11 cellular contexts compared by ENCODE assay signal in the genomic region with DNA sequence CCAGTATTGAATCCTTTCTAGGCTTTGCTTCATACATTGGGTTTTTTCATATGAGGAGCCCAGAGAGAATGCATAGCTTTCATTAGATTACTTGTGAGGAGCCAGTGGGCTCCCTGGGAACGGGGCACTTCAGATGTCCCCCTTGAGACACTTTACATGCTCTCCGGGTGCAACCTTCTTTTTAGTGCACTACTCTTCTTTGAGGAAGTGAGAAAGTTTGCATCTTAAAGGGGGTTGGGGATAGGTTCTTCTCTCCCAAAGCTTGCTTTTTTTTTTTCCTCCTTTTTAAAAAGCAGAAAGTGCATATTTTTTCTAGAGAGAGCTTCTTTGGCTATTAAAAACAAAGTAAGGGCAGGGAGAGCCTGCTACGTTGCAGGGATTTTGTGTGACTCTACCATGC. TPM values are rescaled to one million over a fixed set of nuclear protein-coding genes. Genes with fewer than 3 reads are reported as not detected.
A peak's percentile ranks its signal among the peaks of the same experiment; 100 is the strongest.
DNase-seq lines count a peak whose midpoint lies in the region; ATAC-seq lines count a peak whose summit lies in the region.
"Had no signal": no experiment of that assay in that cellular context is flagged by ENCODE, and none has a peak within 500 bp of the region (broad histone marks: within the 10 kb centered on the region; RNA-seq: fewer than 3 reads in every experiment).

No MANE protein-coding gene starts in this region.

- H3K4me1 Mint-ChIP-seq in activated naive CD4-positive, alpha-beta T cell treated with anti-CD3 and anti-CD28 coated beads, Interleukin-2, amount 10 ng/mL, durations not matched to agents 7 days and 5 days: peaks cover 48% of the 10 kb centered on the region
- peaks cover 30 to 49% of the 10 kb centered on the region in 2 donors for H3K4me1 Mint-ChIP-seq in stimulated activated naive B cell treated with anti-CD40 and anti-IgM and Interleukin-4, amounts not matched to agents 10 μg/mL and 1 μg/mL and 100 μg/mL, for 72 hours
- peaks cover 57% of the 10 kb centered on the region for H3K4me1 Mint-ChIP-seq in activated CD4-positive, alpha-beta T cell treated with anti-CD3 and anti-CD28 coated beads, Interleukin-2, amount 10 ng/mL, durations not matched to agents 7 days and 5 days
- H3K4me1 Mint-ChIP-seq in activated CD8-positive, alpha-beta T cell treated with anti-CD3 and anti-CD28 coated beads, Interleukin-2, amount 10 ng/mL, durations not matched to agents 7 days and 5 days (ENCODE audit: low read depth): peaks cover 46% of the 10 kb centered on the region

- H3K9me3 ChIP-seq in Karpas-422 (ENCODE audit: low read length): no peaks in the 10 kb centered on the region

- peaks cover 46% of the 10 kb centered on the region for H3K36me3 Mint-ChIP-seq in activated naive CD4-positive, alpha-beta T cell treated with anti-CD3 and anti-CD28 coated beads, Interleukin-2, amount 10 ng/mL, durations not matched to agents 7 days and 5 days
- peaks cover 16 to 31% of the 10 kb centered on the region in 2 donors for H3K36me3 Mint-ChIP-seq in stimulated activated naive B cell treated with anti-CD40 and anti-IgM and Interleukin-4, amounts not matched to agents 10 μg/mL and 1 μg/mL and 100 μg/mL, for 72 hours
- peaks cover 44% of the 10 kb centered on the region for H3K36me3 Mint-ChIP-seq in activated CD4-positive, alpha-beta T cell treated with anti-CD3 and anti-CD28 coated beads, Interleukin-2, amount 10 ng/mL, durations not matched to agents 7 days and 5 days (ENCODE audit: low read depth)
- peaks cover 49% of the 10 kb centered on the region for H3K36me3 Mint-ChIP-seq in activated CD8-positive, alpha-beta T cell treated with anti-CD3 and anti-CD28 coated beads, Interleukin-2, amount 10 ng/mL, durations not matched to agents 7 days and 5 days (ENCODE audit: low read depth)

- CTCF ChIA-PET in activated naive CD4-positive, alpha-beta T cell treated with anti-CD3 and anti-CD28 coated beads, Interleukin-2, amount 10 ng/mL, durations not matched to agents 7 days and 5 days (lab: Charles Lee): interaction anchor here (0.5 to 1.6 kb wide), 2 partner anchors 9 to 579 kb away, joined by 4 read pairs; no protein-coding TSS in a partner anchor
- CTCF ChIA-PET in activated CD4-positive, alpha-beta T cell treated with anti-CD3 and anti-CD28 coated beads, Interleukin-2, amount 10 ng/mL, durations not matched to agents 7 days and 5 days (lab: Charles Lee): interaction anchor here (1.1 to 1.6 kb wide), 2 partner anchors 25 to 578 kb away, joined by 3 to 4 read pairs; no protein-coding TSS in a partner anchor
- CTCF ChIA-PET in activated CD8-positive, alpha-beta T cell treated with anti-CD3 and anti-CD28 coated beads, Interleukin-2, amount 10 ng/mL, durations not matched to agents 7 days and 5 days (lab: Charles Lee): interaction anchor here (1.0 to 2.8 kb wide), 2 partner anchors 25 to 578 kb away, joined by 3 to 12 read pairs; no protein-coding TSS in a partner anchor

- no peak overlapping the region for H2AFZ ChIP-seq in Karpas-422 (ENCODE audit: low read length)

- peaks cover 6% of the 10 kb centered on the region for H3K36me3 ChIP-seq in Karpas-422 (ENCODE audit: insufficient read depth, low read length)

- no peaks in the 10 kb centered on the region for H4K20me1 ChIP-seq in Karpas-422 (ENCODE audit: insufficient read depth, low read depth, low read length)

- no peaks in the 10 kb centered on the region for H3K9me3 Mint-ChIP-seq in activated naive CD4-positive, alpha-beta T cell treated with anti-CD3 and anti-CD28 coated beads, Interleukin-2, amount 10 ng/mL, durations not matched to agents 7 days and 5 days
- H3K9me3 Mint-ChIP-seq in stimulated activated naive B cell treated with anti-CD40 and anti-IgM and Interleukin-4, amounts not matched to agents 10 μg/mL and 1 μg/mL and 100 μg/mL, for 72 hours: no peaks in the 10 kb centered on the region
- H3K9me3 Mint-ChIP-seq in activated CD4-positive, alpha-beta T cell treated with anti-CD3 and anti-CD28 coated beads, Interleukin-2, amount 10 ng/mL, durations not matched to agents 7 days and 5 days: no peaks in the 10 kb centered on the region
- H3K9me3 Mint-ChIP-seq in activated CD8-positive, alpha-beta T cell treated with anti-CD3 and anti-CD28 coated beads, Interleukin-2, amount 10 ng/mL, durations not matched to agents 7 days and 5 days (ENCODE audit: insufficient read depth): no peaks in the 10 kb centered on the region
- H3K9me3 Mint-ChIP-seq: central memory CD8-positive, alpha-beta T cell; stimulated activated naive CD8-positive, alpha-beta T cell treated with anti-CD3 and anti-CD28 coated beads, Interleukin-15, amount 100 ng/mL, for 72 hours had no signal

- H3K9me2 ChIP-seq in Karpas-422 (replicated peaks; ENCODE audit: insufficient read depth, low read length): no peaks in the 10 kb centered on the region

- H3K79me2 ChIP-seq in Karpas-422 (ENCODE audit: low read length): peaks cover 89% of the 10 kb centered on the region

- peak overlapping the region; percentile 58 for H3K4me3 ChIP-seq in Karpas-422 (ENCODE audit: low read length)

- peak; percentile 22 for ATAC-seq in HG02588 (IDR thresholded peaks at IDR 0.05; ENCODE audit: unreplicated experiment)
- ATAC-seq in stimulated activated naive B cell treated with anti-CD40 and anti-IgM and Interleukin-4, amounts not matched to agents 10 μg/mL and 1 μg/mL and 100 μg/mL, for 72 hours (replicated peaks): no peak
- ATAC-seq in activated CD8-positive, alpha-beta T cell treated with anti-CD3 and anti-CD28 coated beads, Interleukin-2, amount 10 ng/mL, durations not matched to agents 7 days and 5 days: no peak
- ATAC-seq: activated CD4-positive, alpha-beta T cell treated with anti-CD3 and anti-CD28 coated beads for 36 hours; stimulated activated naive CD8-positive, alpha-beta T cell treated with anti-CD3 and anti-CD28 coated beads, Interleukin-15, amount 100 ng/mL, for 72 hours had no signal

- H3K27ac Mint-ChIP-seq in activated naive CD4-positive, alpha-beta T cell treated with anti-CD3 and anti-CD28 coated beads, Interleukin-2, amount 10 ng/mL, durations not matched to agents 7 days and 5 days: peak overlapping the region; percentile 21
- H3K27ac Mint-ChIP-seq in stimulated activated naive B cell treated with anti-CD40 and anti-IgM and Interleukin-4, amounts not matched to agents 10 μg/mL and 1 μg/mL and 100 μg/mL, for 72 hours: no peak overlapping the region
- no peak overlapping the region for H3K27ac Mint-ChIP-seq in activated CD4-positive, alpha-beta T cell treated with anti-CD3 and anti-CD28 coated beads, Interleukin-2, amount 10 ng/mL, durations not matched to agents 7 days and 5 days
- H3K27ac Mint-ChIP-seq in activated CD8-positive, alpha-beta T cell treated with anti-CD3 and anti-CD28 coated beads, Interleukin-2, amount 10 ng/mL, durations not matched to agents 7 days and 5 days: no peak overlapping the region
- H3K27ac Mint-ChIP-seq: activated CD4-positive, alpha-beta T cell treated with anti-CD3 and anti-CD28 coated beads for 36 hours; stimulated activated naive CD8-positive, alpha-beta T cell treated with anti-CD3 and anti-CD28 coated beads, Interleukin-15, amount 100 ng/mL, for 72 hours had no signal

- no peak overlapping the region for H3K4me3 Mint-ChIP-seq in activated naive CD4-positive, alpha-beta T cell treated with anti-CD3 and anti-CD28 coated beads, Interleukin-2, amount 10 ng/mL, durations not matched to agents 7 days and 5 days
- H3K4me3 Mint-ChIP-seq in stimulated activated naive B cell treated with anti-CD40 and anti-IgM and Interleukin-4, amounts not matched to agents 10 μg/mL and 1 μg/mL and 100 μg/mL, for 72 hours: peak overlapping the region; percentile 13 to 43
- no peak overlapping the region for H3K4me3 Mint-ChIP-seq in activated CD4-positive, alpha-beta T cell treated with anti-CD3 and anti-CD28 coated beads, Interleukin-2, amount 10 ng/mL, durations not matched to agents 7 days and 5 days
- no peak overlapping the region for H3K4me3 Mint-ChIP-seq in activated CD8-positive, alpha-beta T cell treated with anti-CD3 and anti-CD28 coated beads, Interleukin-2, amount 10 ng/mL, durations not matched to agents 7 days and 5 days
- H3K4me3 Mint-ChIP-seq: activated CD4-positive, alpha-beta T cell treated with anti-CD3 and anti-CD28 coated beads for 36 hours; central memory CD8-positive, alpha-beta T cell had no signal

- H3K27ac ChIP-seq in Karpas-422 (ENCODE audit: low read length): peak overlapping the region; percentile 76

- peak overlapping the region; percentile 87 for H3K4me2 ChIP-seq in Karpas-422 (ENCODE audit: low read depth, low read length, poor library complexity, severe bottlenecking)

- H3K27me3 Mint-ChIP-seq in activated naive CD4-positive, alpha-beta T cell treated with anti-CD3 and anti-CD28 coated beads, Interleukin-2, amount 10 ng/mL, durations not matched to agents 7 days and 5 days: no peaks in the 10 kb centered on the region
- no peaks in the 10 kb centered on the region for H3K27me3 Mint-ChIP-seq in stimulated activated naive B cell treated with anti-CD40 and anti-IgM and Interleukin-4, amounts not matched to agents 10 μg/mL and 1 μg/mL and 100 μg/mL, for 72 hours
- no peaks in the 10 kb centered on the region for H3K27me3 Mint-ChIP-seq in activated CD4-positive, alpha-beta T cell treated with anti-CD3 and anti-CD28 coated beads, Interleukin-2, amount 10 ng/mL, durations not matched to agents 7 days and 5 days
- no peaks in the 10 kb centered on the region for H3K27me3 Mint-ChIP-seq in activated CD8-positive, alpha-beta T cell treated with anti-CD3 and anti-CD28 coated beads, Interleukin-2, amount 10 ng/mL, durations not matched to agents 7 days and 5 days (ENCODE audit: low read depth)
- H3K27me3 Mint-ChIP-seq: activated CD4-positive, alpha-beta T cell treated with anti-CD3 and anti-CD28 coated beads for 36 hours; central memory CD8-positive, alpha-beta T cell; stimulated activated naive CD8-positive, alpha-beta T cell treated with anti-CD3 and anti-CD28 coated beads, Interleukin-15, amount 100 ng/mL, for 72 hours had no signal

- H3K4me1 ChIP-seq in Karpas-422 (ENCODE audit: low read length): peaks cover 65% of the 10 kb centered on the region

- peak overlapping the region; percentile 47 for H3K9ac ChIP-seq in Karpas-422 (ENCODE audit: low read length)

- POLR2A ChIA-PET in activated CD4-positive, alpha-beta T cell treated with anti-CD3 and anti-CD28 coated beads, Interleukin-2, amount 10 ng/mL, durations not matched to agents 7 days and 5 days (lab: Charles Lee): no interaction called here
- POLR2A ChIA-PET in activated CD8-positive, alpha-beta T cell treated with anti-CD3 and anti-CD28 coated beads, Interleukin-2, amount 10 ng/mL, durations not matched to agents 7 days and 5 days (lab: Charles Lee): interaction anchor here (0.9 to 1.1 kb wide), 2 partner anchors 9 to 12 kb away, joined by 3 read pairs; no protein-coding TSS in a partner anchor

- no peaks in the 10 kb centered on the region for H3K27me3 ChIP-seq in Karpas-422 (ENCODE audit: low read length)

- DNase-seq in activated naive CD4-positive, alpha-beta T cell treated with anti-CD3 and anti-CD28 coated beads, Interleukin-2, amount 10 ng/mL, durations not matched to agents 7 days and 5 days: no peak
- DNase-seq in activated naive CD4-positive, alpha-beta T cell treated with Interleukin-2 at 50 U/mL for 16 hours: no peak
- peak; percentile 84 for DNase-seq in Karpas-422
- no peak for DNase-seq in stimulated activated naive B cell treated with anti-CD40 and anti-IgM and Interleukin-4, amounts not matched to agents 10 μg/mL and 1 μg/mL and 100 μg/mL, for 72 hours
- no peak for DNase-seq in activated CD4-positive, alpha-beta T cell treated with anti-CD3 and anti-CD28 coated beads, Interleukin-2, amount 10 ng/mL, durations not matched to agents 7 days and 5 days
- DNase-seq in activated CD8-positive, alpha-beta T cell treated with anti-CD3 and anti-CD28 coated beads, Interleukin-2, amount 10 ng/mL, durations not matched to agents 7 days and 5 days: no peak
- no peak for DNase-seq in GOT3 (lab: John Stamatoyannopoulos, UW)
- DNase-seq: activated CD4-positive, alpha-beta T cell treated with anti-CD3 and anti-CD28 coated beads for 36 hours; stimulated activated naive CD8-positive, alpha-beta T cell treated with anti-CD3 and anti-CD28 coated beads, Interleukin-15, amount 100 ng/mL, for 72 hours had no signal

RNA-seq across cellular contexts. Expression of gene HADH, which starts 4.3 kb away (rescaled TPM):
- 20.2 and 41.6 TPM in 2 replicates for total RNA-seq in Karpas-422 (2014; rRNA removed; shearing (Covaris generic); ENCODE audit: low replicate concordance)
- total RNA-seq in activated CD4-positive, alpha-beta T cell treated with anti-CD3 and anti-CD28 coated beads, Interleukin-2, amount 10 ng/mL, durations not matched to agents 7 days and 5 days: 10 to 100 TPM; 68.1 to 73.1 TPM
- 10 to 100 TPM; 52.8 to 53.7 TPM for total RNA-seq in activated CD8-positive, alpha-beta T cell treated with anti-CD3 and anti-CD28 coated beads, Interleukin-2, amount 10 ng/mL, durations not matched to agents 7 days and 5 days

Comparison
In these comparisons a context has a peak if more than half of its experiments do, and no peak if none do; other contexts are left out.
1. H3K4me3 Mint-ChIP-seq: peak in stimulated activated naive B cell treated with anti-CD40 and anti-IgM and Interleukin-4, amounts not matched to agents 10 μg/mL and 1 μg/mL and 100 μg/mL, for 72 hours (2 of 2); none in activated naive CD4-positive, alpha-beta T cell treated with anti-CD3 and anti-CD28 coated beads, Interleukin-2, amount 10 ng/mL, durations not matched to agents 7 days and 5 days (single experiment), activated CD4-positive, alpha-beta T cell treated with anti-CD3 and anti-CD28 coated beads, Interleukin-2, amount 10 ng/mL, durations not matched to agents 7 days and 5 days (single experiment) and activated CD8-positive, alpha-beta T cell treated with anti-CD3 and anti-CD28 coated beads, Interleukin-2, amount 10 ng/mL, durations not matched to agents 7 days and 5 days (single experiment).